ENCODE assay signal across 21 cellular contexts in genomic region chr11:44380009-44380313, GRCh38.
A peak's percentile ranks its signal among the peaks of the same experiment; 100 is the strongest.
DNase-seq lines count a peak whose midpoint lies in the region; TF ChIP-seq lines count a peak whose summit lies in the region.
"Had no signal": no experiment of that assay in that cellular context is flagged by ENCODE, and none has a peak within 500 bp of the region (broad histone marks: within the 10 kb centered on the region; RNA-seq: fewer than 3 reads in every experiment).

No MANE protein-coding gene starts in this region.

- H3K9ac ChIP-seq in Karpas-422 (ENCODE audit: low read length), result no peak overlapping the region
- H3K9ac ChIP-seq: BLaER1 had no signal

- H3K4me1 ChIP-seq in thyroid gland (peaks cover 14 to 34% of the 10 kb centered on the region in 2 donors), Karpas-422 (ENCODE audit: low read length) (no peaks in the 10 kb centered on the region)
- H3K4me1 ChIP-seq: A549 had no signal

- peak; percentile 1 for DNase-seq in NCI-H510A treated with DMSO at 0.1 percent for 48 hours (lab: John Stamatoyannopoulos, UW)
- DNase-seq in NCI-H510A (lab: John Stamatoyannopoulos, UW), result no peak
- peak; percentile 50 for DNase-seq in DMS79 treated with DMSO at 0.1 percent for 48 hours (lab: John Stamatoyannopoulos, UW)
- peak; percentile 20 for DNase-seq in cerebellum (ENCODE audit: low spot score)
- DNase-seq in thyroid gland, result peak; percentile 62 to 70
- DNase-seq in Karpas-422, result no peak
- no peak for DNase-seq in UCSD-AML1 (lab: John Stamatoyannopoulos, UW; ENCODE audit: unreplicated experiment)
- DNase-seq: CD4-positive, alpha-beta memory T cell; GDM1; H7; HFFc6; KBM-7; NCI-H146; NCI-H2081 treated with DMSO at 0.1 percent for 48 hours; NCI-H2227 treated with DMSO at 0.1 percent for 48 hours; NCI-H526 treated with DMSO at 0.1 percent for 48 hours; NK-92 treated with Interleukin-12 subunit alpha and Interleukin-12 subunit beta, amount 100 ng/mL, for 24 hours; SIG-M5; T-cell had no signal

- H3K27ac ChIP-seq in thyroid gland (peak overlapping the region; percentile 4 to 67 (median 6)), Karpas-422 (ENCODE audit: low read length) (no peak overlapping the region)
- H3K27ac ChIP-seq: A549, BLaER1 had no signal

- no peaks in the 10 kb centered on the region for H3K36me3 ChIP-seq in thyroid gland
- H3K36me3 ChIP-seq in Karpas-422 (ENCODE audit: insufficient read depth, low read length), result no peaks in the 10 kb centered on the region
- H3K36me3 ChIP-seq: BLaER1 had no signal

- no peaks in the 10 kb centered on the region for H4K20me1 ChIP-seq in Karpas-422 (ENCODE audit: insufficient read depth, low read depth, low read length)
- H4K20me1 ChIP-seq: BLaER1 had no signal

- H3K4me3 ChIP-seq in thyroid gland (replicated peaks in 1 of 3) (no peak overlapping the region), Karpas-422 (ENCODE audit: low read length) (no peak overlapping the region)
- H3K4me3 ChIP-seq: A549, BLaER1 had no signal

- no peaks in the 10 kb centered on the region for H3K79me2 ChIP-seq in Karpas-422 (ENCODE audit: low read length)

- no peak overlapping the region for H2AFZ ChIP-seq in Karpas-422 (ENCODE audit: low read length)

- H3K27me3 ChIP-seq in thyroid gland (no peaks in the 10 kb centered on the region), Karpas-422 (ENCODE audit: low read length) (no peaks in the 10 kb centered on the region)
- H3K27me3 ChIP-seq: BLaER1 had no signal

- no peak for TF ChIP-seq POLR2A in thyroid gland (IDR thresholded peaks at IDR 0.05)

- intact Hi-C loops in thyroid gland (cut with DNase I), result no loop called here

- H3K4me2 ChIP-seq in Karpas-422 (ENCODE audit: low read depth, low read length, poor library complexity, severe bottlenecking), result no peak overlapping the region
- H3K4me2 ChIP-seq: A549, BLaER1 had no signal

- TF ChIP-seq CTCF in thyroid gland (IDR thresholded peaks at IDR 0.05), result no peak

- H3K9me3 ChIP-seq in thyroid gland, result no peaks in the 10 kb centered on the region
- no peaks in the 10 kb centered on the region for H3K9me3 ChIP-seq in Karpas-422 (ENCODE audit: low read length)
- H3K9me3 ChIP-seq: A549, BLaER1 had no signal

- H3K9me2 ChIP-seq in Karpas-422 (replicated peaks; ENCODE audit: insufficient read depth, low read length), result no peaks in the 10 kb centered on the region

- WGBS in thyroid gland, 2 donors, result 20 to 72% methylated on average over 2 of the region's 3 CpGs

Comparison
In these comparisons a context has a peak if more than half of its experiments do, and no peak if none do; other contexts are left out.
1. DNase-seq: peak in NCI-H510A treated with DMSO at 0.1 percent for 48 hours (single experiment), DMS79 treated with DMSO at 0.1 percent for 48 hours (single experiment), cerebellum (single experiment) and thyroid gland (2 of 2); none in NCI-H510A (single experiment), Karpas-422 (single experiment) and UCSD-AML1 (single experiment).